1 cellular context compared by ENCODE assay signal in genomic region chr4:112655270-112655669, GRCh38.
TF ChIP-seq lines count a peak whose summit lies in the region.

No MANE protein-coding gene starts in this region.

TF ChIP-seq in GM23338, 12 proteins besides CTCF, POLR2A, EP300 and RAD21:
- TF ChIP-seq CREB1 (CRISPR knock-in tag; IDR thresholded peaks at IDR 0.05; ENCODE audit: low read depth): peak; percentile 83
- no peak for TF ChIP-seq EZH2 (IDR thresholded peaks at IDR 0.05; ENCODE audit: low read depth, unreplicated experiment)
